11 cellular contexts compared by ENCODE assay signal in the genomic region with DNA sequence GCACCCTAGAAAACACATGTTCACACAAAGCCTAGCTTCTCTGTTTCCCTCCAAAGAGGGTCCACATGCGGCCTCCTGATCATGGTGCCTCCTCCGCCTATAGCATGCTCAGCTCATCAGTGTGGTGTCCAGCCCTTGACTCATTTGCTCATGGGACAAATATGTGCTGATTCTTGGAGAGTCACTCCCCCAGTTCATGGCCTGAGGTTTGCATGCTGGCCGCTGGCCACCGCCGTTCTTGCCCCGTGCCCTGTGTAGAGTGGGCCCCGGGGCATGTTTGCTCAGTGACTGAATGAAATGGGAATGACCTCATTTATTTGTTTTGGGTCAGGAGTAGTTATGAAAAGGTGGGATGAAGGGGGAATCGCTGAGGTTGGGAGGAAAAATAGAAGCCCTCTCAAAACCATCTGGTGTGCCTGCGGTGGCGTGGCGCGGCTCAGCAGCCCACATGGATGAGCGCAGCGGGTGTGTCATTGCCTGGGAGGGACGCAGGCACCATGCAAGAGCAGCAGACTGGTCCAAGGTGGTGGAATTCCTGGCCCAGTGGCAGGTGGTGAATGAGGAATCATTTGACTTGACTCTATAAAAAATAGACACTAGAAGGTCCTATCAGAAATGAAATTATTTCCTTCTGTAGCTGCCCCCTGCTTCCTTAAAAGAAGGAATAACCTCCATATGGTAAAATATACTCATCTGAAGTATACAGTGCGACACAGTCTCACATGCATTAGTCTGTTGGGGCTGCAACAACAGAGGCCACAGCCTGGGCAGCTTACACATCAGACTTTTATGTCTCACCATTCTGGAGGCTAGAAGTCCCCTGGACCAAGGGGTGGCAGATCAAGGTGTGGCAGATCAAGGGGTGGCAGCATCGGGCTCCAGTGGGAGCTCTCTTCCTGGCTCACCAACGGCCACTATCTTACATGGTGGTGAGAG. TPM values are rescaled to one million over a fixed set of nuclear protein-coding genes. Genes with fewer than 3 reads are reported as not detected.
DNase-seq lines count a peak whose midpoint lies in the region; ATAC-seq and TF ChIP-seq lines count a peak whose summit lies in the region.
"Had no signal": no experiment of that assay in that cellular context is flagged by ENCODE, and none has a peak within 500 bp of the region (broad histone marks: within the 10 kb centered on the region; RNA-seq: fewer than 3 reads in every experiment).

No MANE protein-coding gene starts in this region.

- H3K27me3 ChIP-seq in osteoblast (ENCODE audit: insufficient read depth, low read length): no peaks in the 10 kb centered on the region
- H3K27me3 ChIP-seq in transverse colon: no peaks in the 10 kb centered on the region

- intact Hi-C loops in transverse colon (cut with DNase I; ENCODE audit: low total_unique reads): no loop called here

- no peaks in the 10 kb centered on the region for H3K79me2 ChIP-seq in osteoblast (ENCODE audit: insufficient read depth, low read length)

- H3K4me2 ChIP-seq in osteoblast (ENCODE audit: insufficient read depth, low read length): peak overlapping the region; percentile 41

- DNase-seq in EH (ENCODE audit: low read depth) (peak; percentile 100), NCI-H345 (lab: John Stamatoyannopoulos, UW) (peak; percentile 62), cardiac fibroblast (ENCODE audit: low read depth in 2 of 2) (peak; percentile 79 to 95), osteoblast (ENCODE audit: insufficient read length, low spot score, missing footprints) (peak; percentile 98), transverse colon (no peak), pons (ENCODE audit: low spot score) (no peak)
- DNase-seq in T-helper 2 cell treated with Interferon-gamma antibody and Interleukin-4, amounts not matched to agents 5 μg/mL and 100 μg/mL, for 36 hours (ENCODE audit: low spot score): no peak
- DNase-seq: activated CD4-positive, alpha-beta memory T cell treated with anti-CD3 and anti-CD28 coated beads, Interleukin-2, amount 10 ng/mL, durations not matched to agents 7 days and 5 days; dermis blood vessel endothelial cell; NCI-H446 had no signal

- 76 to 100% methylated on average over 9 to 18 of the region's 18 CpGs for WGBS in transverse colon (ENCODE audit: low coverage in 1 of 2), 2 donors

- peaks cover 34% of the 10 kb centered on the region for H3K4me1 ChIP-seq in osteoblast (ENCODE audit: insufficient read depth, low read length)
- H3K4me1 ChIP-seq in transverse colon: no peaks in the 10 kb centered on the region

- no peak for ATAC-seq in GM21786 (IDR thresholded peaks at IDR 0.05; ENCODE audit: unreplicated experiment)

- peaks cover 2% of the 10 kb centered on the region for H3K27me3 Mint-ChIP-seq in T-helper 2 cell treated with Interferon-gamma antibody and Interleukin-4, amounts not matched to agents 5 μg/mL and 100 μg/mL, for 36 hours (ENCODE audit: low read depth)

- no peak overlapping the region for H3K4me3 Mint-ChIP-seq in T-helper 2 cell treated with Interferon-gamma antibody and Interleukin-4, amounts not matched to agents 5 μg/mL and 100 μg/mL, for 36 hours
- H3K4me3 Mint-ChIP-seq: activated CD4-positive, alpha-beta memory T cell treated with anti-CD3 and anti-CD28 coated beads, Interleukin-2, amount 10 ng/mL, durations not matched to agents 7 days and 5 days had no signal

- H3K9me3 Mint-ChIP-seq in T-helper 2 cell treated with Interferon-gamma antibody and Interleukin-4, amounts not matched to agents 5 μg/mL and 100 μg/mL, for 36 hours: no peaks in the 10 kb centered on the region
- H3K9me3 Mint-ChIP-seq: activated CD4-positive, alpha-beta memory T cell treated with anti-CD3 and anti-CD28 coated beads, Interleukin-2, amount 10 ng/mL, durations not matched to agents 7 days and 5 days had no signal

- H3K27ac ChIP-seq in osteoblast (ENCODE audit: low read depth, low read length) (peak overlapping the region; percentile 86), transverse colon (no peak overlapping the region)

- H3K36me3 ChIP-seq in osteoblast (ENCODE audit: insufficient read depth, low read length) (peaks cover 4% of the 10 kb centered on the region), transverse colon (peaks cover 0 to 11% (median 3%) of the 10 kb centered on the region in 4 donors)

- H3K4me3 ChIP-seq in cardiac fibroblast (replicated peaks in 1 of 2; ENCODE audit: low read depth in 2 of 2, low read length in 2 of 2): no peak overlapping the region
- no peak overlapping the region for H3K4me3 ChIP-seq in osteoblast (ENCODE audit: insufficient read depth, low read length)
- no peak overlapping the region for H3K4me3 ChIP-seq in transverse colon

- no peak for TF ChIP-seq CTCF in cardiac fibroblast (IDR thresholded peaks at IDR 0.05; ENCODE audit: low read depth, low read length)
- TF ChIP-seq CTCF in osteoblast (IDR thresholded peaks at IDR 0.05; ENCODE audit: extremely low read depth, low read depth, low read length): no peak
- no peak for TF ChIP-seq CTCF in transverse colon (IDR thresholded peaks at IDR 0.05)

- in situ Hi-C loops in transverse colon (cut with MboI; ENCODE audit: low pct_ligation_motif_present in 1 of 4, low pct_unique_long_range_greater_than_20kb in 1 of 4, low sequenced_read_pairs in 3 of 4): no loop called here

- no peaks in the 10 kb centered on the region for H3K36me3 Mint-ChIP-seq in T-helper 2 cell treated with Interferon-gamma antibody and Interleukin-4, amounts not matched to agents 5 μg/mL and 100 μg/mL, for 36 hours (ENCODE audit: low read depth)

- H3K27ac Mint-ChIP-seq in T-helper 2 cell treated with Interferon-gamma antibody and Interleukin-4, amounts not matched to agents 5 μg/mL and 100 μg/mL, for 36 hours: no peak overlapping the region
- H3K27ac Mint-ChIP-seq: activated CD4-positive, alpha-beta memory T cell treated with anti-CD3 and anti-CD28 coated beads, Interleukin-2, amount 10 ng/mL, durations not matched to agents 7 days and 5 days had no signal

- no peak overlapping the region for H2AFZ ChIP-seq in osteoblast (ENCODE audit: low read length)

- no peaks in the 10 kb centered on the region for H4K20me1 ChIP-seq in osteoblast (ENCODE audit: insufficient read depth, low read length)

- H3K9me3 ChIP-seq in osteoblast (ENCODE audit: low read depth, low read length): no peaks in the 10 kb centered on the region
- no peaks in the 10 kb centered on the region for H3K9me3 ChIP-seq in transverse colon

- no peak for TF ChIP-seq POLR2A in transverse colon (IDR thresholded peaks at IDR 0.05)

- no peaks in the 10 kb centered on the region for H3K4me1 Mint-ChIP-seq in T-helper 2 cell treated with Interferon-gamma antibody and Interleukin-4, amounts not matched to agents 5 μg/mL and 100 μg/mL, for 36 hours (ENCODE audit: low read depth)
- H3K4me1 Mint-ChIP-seq: activated CD4-positive, alpha-beta memory T cell treated with anti-CD3 and anti-CD28 coated beads, Interleukin-2, amount 10 ng/mL, durations not matched to agents 7 days and 5 days had no signal

- TF ChIP-seq EP300 in transverse colon (IDR thresholded peaks at IDR 0.05; ENCODE audit: low read depth): no peak

RNA-seq across cellular contexts. Expression of gene CRISPLD2, which starts 31.7 kb away (rescaled TPM):
- 40.2 and 122 TPM in 2 replicates for total RNA-seq in osteoblast
- total RNA-seq in transverse colon: 100 to 1,000 TPM in 1 of 4 donors, 10 to 100 TPM in 3; 53.4 to 326 (median 71.0) TPM

Comparison
In these comparisons a context has a peak if more than half of its experiments do, and no peak if none do; other contexts are left out.
1. DNase-seq: peak in EH (single experiment), NCI-H345 (single experiment), cardiac fibroblast (2 of 2) and osteoblast (single experiment); none in transverse colon (single experiment), T-helper 2 cell treated with Interferon-gamma antibody and Interleukin-4, amounts not matched to agents 5 μg/mL and 100 μg/mL, for 36 hours (single experiment) and pons (single experiment).